Comparison of ENCODE assay signal across 21 cellular contexts in the genomic region with DNA sequence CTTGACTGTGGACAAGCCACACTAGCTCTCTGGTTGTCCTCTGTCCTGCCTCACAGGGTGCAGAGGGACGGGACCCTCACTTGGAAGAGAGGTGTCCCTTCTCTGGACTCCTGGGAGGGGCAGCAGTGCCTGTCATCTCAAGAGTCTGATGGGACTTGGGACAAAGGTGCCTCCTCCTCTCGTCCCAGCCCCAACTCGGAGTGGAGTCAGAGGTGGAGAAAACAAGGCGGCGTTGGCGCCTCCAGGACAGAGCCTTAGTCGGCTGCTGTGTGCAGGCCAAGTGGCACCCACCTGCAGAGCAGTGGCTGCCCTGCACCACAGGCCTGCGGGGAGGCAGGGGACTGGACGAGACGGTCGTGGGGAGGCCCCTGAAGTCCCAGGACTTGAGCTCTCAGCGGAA. TPM values are rescaled to one million over a fixed set of nuclear protein-coding genes. Genes with fewer than 3 reads are reported as not detected.
DNase-seq lines count a peak whose midpoint lies in the region; ATAC-seq, FAIRE-seq and TF ChIP-seq lines count a peak whose summit lies in the region.
"Had no signal": no experiment of that assay in that cellular context is flagged by ENCODE, and none has a peak within 500 bp of the region (broad histone marks: within the 10 kb centered on the region; RNA-seq: fewer than 3 reads in every experiment).

No MANE protein-coding gene starts in this region.

- CTCF ChIA-PET in H1 (lab: Charles Lee; ENCODE audit: partially characterized antibody): interaction anchor here (1.5 to 3.4 kb wide), 4 partner anchors 8 to 409 kb away, joined by 4 to 19 read pairs (median 8); no protein-coding TSS in a partner anchor

- no peak overlapping the region for H3K14ac ChIP-seq in H1 (ENCODE audit: insufficient read length)

- no peaks in the 10 kb centered on the region for H3K9me3 ChIP-seq in H1 (ENCODE audit: insufficient read depth in 2 of 2, low read depth in 1 of 2, low read length in 1 of 2)
- no peaks in the 10 kb centered on the region for H3K9me3 ChIP-seq in psoas muscle

- no peak overlapping the region for H2BK20ac ChIP-seq in H1 (ENCODE audit: low read length)

- no peak overlapping the region for H3K23ac ChIP-seq in H1 (ENCODE audit: insufficient read length)

- H4K20me1 ChIP-seq in H1 (replicated peaks in 1 of 2; ENCODE audit: control insufficient read depth in 1 of 2, insufficient read depth in 2 of 2, low read length in 2 of 2): no peaks in the 10 kb centered on the region

- intact Hi-C loops in Right ventricle myocardium inferior (cut with DNase I) (no loop called here), cardiac septum (cut with DNase I) (no loop called here), psoas muscle (cut with DNase I) (no loop called here)

- no peak overlapping the region for H3K18ac ChIP-seq in H1 (ENCODE audit: extremely low read depth, low read length)

- H3K79me1 ChIP-seq in H1 (ENCODE audit: low read depth, low read length): no peaks in the 10 kb centered on the region

- no peaks in the 10 kb centered on the region for H3K9me3 Mint-ChIP-seq in glutamatergic neuron (ENCODE audit: unreplicated experiment)
- H3K9me3 Mint-ChIP-seq: CD8-positive, alpha-beta T cell had no signal

- H3K36me3 ChIP-seq in H1 (ENCODE audit: control insufficient read depth in 2 of 4, insufficient read depth in 4 of 4, low read length in 3 of 4): no peaks in the 10 kb centered on the region
- no peaks in the 10 kb centered on the region for H3K36me3 ChIP-seq in psoas muscle (ENCODE audit: insufficient read depth in 1 of 2, low read depth in 1 of 2)

- H3K27me3 Mint-ChIP-seq in glutamatergic neuron (ENCODE audit: unreplicated experiment): peaks cover 6% of the 10 kb centered on the region

- H2AFZ ChIP-seq in H1 (ENCODE audit: low read length): no peak overlapping the region

- DNase-seq in Right ventricle myocardium inferior (ENCODE audit: missing footprints) (peak; percentile 62), cardiac septum (ENCODE audit: low spot score) (no peak), H1 (ENCODE audit: low read depth in 1 of 2, low spot score in 2 of 2) (no peak), psoas muscle (peak in 1 of 2 donors; percentile 46), NCI-H2107 treated with DMSO at 0.1 percent for 48 hours (lab: John Stamatoyannopoulos, UW; ENCODE audit: unreplicated experiment) (no peak), glutamatergic neuron (no peak), medulla oblongata (ENCODE audit: extremely low spot score) (no peak)
- DNase-seq in activated CD4-positive, alpha-beta T cell treated with anti-CD3 and anti-CD28 coated beads for 4 hours: no peak
- DNase-seq: CD8-positive, alpha-beta T cell; COR-L47; DMS153; DMS79 treated with DMSO at 0.1 percent for 48 hours; EL had no signal

- no peak overlapping the region for H3K4me2 ChIP-seq in H1 (ENCODE audit: insufficient read depth in 1 of 2, low read depth in 2 of 2, low read length in 2 of 2)

- TF ChIP-seq EP300 in H1 (IDR thresholded peaks at IDR 0.05; ENCODE audit: borderline replicate concordance in 1 of 2, low read depth in 2 of 2, low read length in 2 of 2): no peak

- no peak overlapping the region for H3K27ac Mint-ChIP-seq in glutamatergic neuron (ENCODE audit: unreplicated experiment)
- H3K27ac Mint-ChIP-seq: CD14-positive monocyte; CD8-positive, alpha-beta T cell had no signal

- H3K4me1 ChIP-seq in H1 (replicated peaks in 1 of 4; ENCODE audit: control insufficient read depth in 3 of 4, insufficient read depth in 4 of 4, low read length in 3 of 4) (no peaks in the 10 kb centered on the region; a peak in 1 of 7 replicates), psoas muscle (peaks cover 19% of the 10 kb centered on the region)

- no peak for TF ChIP-seq POLR2A in H1 (IDR thresholded peaks at IDR 0.05; ENCODE audit: control extremely low read depth in 1 of 2, low read depth in 2 of 2, low read length in 2 of 2)

- H3K79me2 ChIP-seq in H1 (ENCODE audit: control insufficient read depth in 1 of 2, insufficient read depth in 2 of 2, low read length in 2 of 2): no peaks in the 10 kb centered on the region

- H2BK120ac ChIP-seq in H1 (replicated peaks; ENCODE audit: low read depth, low read length): no peak overlapping the region

- no peaks in the 10 kb centered on the region for H3K36me3 Mint-ChIP-seq in glutamatergic neuron (ENCODE audit: unreplicated experiment)
- H3K36me3 Mint-ChIP-seq: CD14-positive monocyte; CD8-positive, alpha-beta T cell had no signal

- TF ChIP-seq RAD21 in H1 (IDR thresholded peaks at IDR 0.05 in 1 of 2, conservative IDR thresholded peaks at IDR 0.05 in 1 of 2; ENCODE audit: low read depth in 2 of 2, low read length in 2 of 2): no peak

- ATAC-seq in Right ventricle myocardium inferior (no peak), psoas muscle (no peak)
- ATAC-seq: CD8-positive, alpha-beta T cell had no signal

- H4K8ac ChIP-seq in H1 (ENCODE audit: extremely low read depth, insufficient read depth, low read length): no peak overlapping the region

- H3K56ac ChIP-seq in H1 (replicated peaks; ENCODE audit: insufficient read length, low read depth, low read length): no peak overlapping the region

- 0 out of 2 replicates have a peak overlapping the region, but pooled peaks have one; percentile 17 for H2AK5ac ChIP-seq in H1 (ENCODE audit: low read depth, low read length)

- H4K5ac ChIP-seq in H1 (ENCODE audit: insufficient read length, low read depth, low read length): no peak overlapping the region

- no peak for TF ChIP-seq CTCF in H1 (IDR thresholded peaks at IDR 0.05; ENCODE audit: control extremely low read depth in 1 of 3, insufficient read depth in 1 of 3, low read depth in 1 of 3, low read length in 3 of 3)
- TF ChIP-seq CTCF in psoas muscle (IDR thresholded peaks at IDR 0.05): no peak
- no peak for TF ChIP-seq CTCF in glutamatergic neuron (IDR thresholded peaks at IDR 0.05; ENCODE audit: partially characterized antibody, unreplicated experiment)

- H3K23me2 ChIP-seq in H1 (ENCODE audit: low read depth, low read length): no peaks in the 10 kb centered on the region; the same call in 1 of the 2 replicates

- no peak overlapping the region for H2BK5ac ChIP-seq in H1 (ENCODE audit: low read depth, low read length)

- H2BK12ac ChIP-seq in H1 (ENCODE audit: low read depth, low read length): no peak overlapping the region

- peaks cover 3% of the 10 kb centered on the region for H3K4me1 Mint-ChIP-seq in glutamatergic neuron (ENCODE audit: low read depth, unreplicated experiment)

- H3K4me3 ChIP-seq in H1 (ENCODE audit: extremely low read depth in 1 of 4, insufficient read depth in 2 of 4, low read depth in 3 of 4, low read length in 4 of 4) (no peak overlapping the region), psoas muscle (no peak overlapping the region)

- no peak overlapping the region for H3K27ac ChIP-seq in H1 (ENCODE audit: low read depth, low read length)
- H3K27ac ChIP-seq in psoas muscle: peak overlapping the region; percentile 30
- H3K27ac ChIP-seq: 22Rv1 had no signal

- no peak overlapping the region for H3K4ac ChIP-seq in H1 (replicated peaks; ENCODE audit: insufficient read length, low read depth, low read length)

- no peak overlapping the region for H4K91ac ChIP-seq in H1 (replicated peaks; ENCODE audit: insufficient read length, low read length)

- POLR2A ChIA-PET in H1 (lab: Charles Lee; ENCODE audit: partially characterized antibody): interaction anchor here (1.1 to 1.2 kb wide), 2 partner anchors 9 to 10 kb away, joined by 4 to 6 read pairs; partner anchors contain the start of gene SEC13

- 81% methylated on average over 12 of the region's 12 CpGs; no CpG with 5 or more reads in 1 of the 2 experiments for WGBS in H1 (ENCODE audit: extremely low coverage in 1 of 2, insufficient coverage in 1 of 2, insufficient read length in 1 of 2, insufficient replicate concordance in 2 of 2, low coverage in 1 of 2, low lambda C conversion rate in 2 of 2, missing lambda C conversion rate in 1 of 2), 2 experiments
- WGBS in psoas muscle, 3 donors: 77 to 84% (median 83%) methylated on average over 12 of the region's 12 CpGs

- H2BK15ac ChIP-seq in H1 (ENCODE audit: low read length): 0 out of 2 replicates have a peak overlapping the region, but pooled peaks have one; percentile 88

- no peak overlapping the region for H3K9ac ChIP-seq in H1 (replicated peaks in 1 of 4; ENCODE audit: extremely low read depth in 1 of 4, low read depth in 3 of 4, low read length in 3 of 4)

- FAIRE-seq in H1 (lab: Jason Lieb, UNC): no peak
- FAIRE-seq: D721Med, G401.6, GM12891 had no signal

- H3K27me3 ChIP-seq in H1 (replicated peaks in 1 of 4; ENCODE audit: control insufficient read depth in 3 of 4, extremely low read depth in 1 of 4, insufficient read depth in 3 of 4, low read length in 3 of 4) (peaks cover 0 to 4% (median 1%) of the 10 kb centered on the region in 4 experiments; a peak in 3 of 7 replicates), psoas muscle (ENCODE audit: insufficient read depth in 3 of 3, low read length in 2 of 3) (no peaks in the 10 kb centered on the region)

- no peak overlapping the region for H3K4me3 Mint-ChIP-seq in glutamatergic neuron (ENCODE audit: unreplicated experiment)
- H3K4me3 Mint-ChIP-seq: CD14-positive monocyte; CD8-positive, alpha-beta T cell had no signal

RNA-seq across cellular contexts. Expression of gene SEC13, which starts 9.4 kb away (rescaled TPM):
- total RNA-seq in Right ventricle myocardium inferior: 52.4 TPM
- total RNA-seq in cardiac septum: 59.2 TPM
- total RNA-seq in H1 (2021; fragmentation: NEBNext Ultra II Directional; extraction: Animal tissue kit (Norgen Biotek cat#: 25700)): 131 and 136 TPM in 2 replicates
- polyA plus RNA-seq in H1 (2011; rRNA removed): 115 and 124 TPM in 2 replicates
- 155 TPM for polyA plus RNA-seq in H1 (2011; cell fraction: cytosol; rRNA removed)
- 166 TPM for polyA plus RNA-seq in H1 (2011; cell fraction: nucleus; rRNA removed)
- 123 to 167 TPM (median 161 TPM) in 4 replicates for polyA plus RNA-seq in H1 (2012, experiment 1 of 2)
- polyA plus RNA-seq in H1 (2012, experiment 2 of 2): 77.7 TPM
- 92.4 TPM for polyA plus RNA-seq in H1 (2013, experiment 1 of 2)
- 92.3 TPM for polyA plus RNA-seq in H1 (2013, experiment 2 of 2)
- 165 and 212 TPM in 2 replicates for polyA minus RNA-seq in H1 (2011; rRNA and poly(A)+ RNA removed)
- polyA minus RNA-seq in H1 (2011; cell fraction: cytosol; rRNA and poly(A)+ RNA removed): 100.0 TPM
- 119 TPM for polyA minus RNA-seq in H1 (2011; cell fraction: nucleus; rRNA and poly(A)+ RNA removed)
- total RNA-seq in psoas muscle: 10 to 100 TPM; 56.3 to 95.5 (median 83.0) TPM
- polyA plus RNA-seq in psoas muscle: 100 to 1,000 TPM; 118 to 200 (median 181) TPM
- 109 TPM for total RNA-seq in glutamatergic neuron (ENCODE audit: unreplicated experiment)

RNA-seq across cellular contexts. Expression of gene GHRL, which starts 37.6 kb away (rescaled TPM):
- total RNA-seq in Right ventricle myocardium inferior: 0.30 TPM
- 0.48 TPM for total RNA-seq in cardiac septum
- 0.35 TPM in 1 of 2 replicates, not detected in the other for total RNA-seq in H1 (2021; fragmentation: NEBNext Ultra II Directional; extraction: Animal tissue kit (Norgen Biotek cat#: 25700))
- 0.06 and 0.32 TPM in 2 replicates for polyA plus RNA-seq in H1 (2011; rRNA removed)
- 0.13 TPM for polyA plus RNA-seq in H1 (2011; cell fraction: cytosol; rRNA removed)
- 0.57 TPM for polyA plus RNA-seq in H1 (2011; cell fraction: nucleus; rRNA removed)
- 0.23 to 0.87 TPM (median 0.50 TPM) in 3 of 4 replicates, not detected in the other for polyA plus RNA-seq in H1 (2012, experiment 1 of 2)
- not detected for polyA plus RNA-seq in H1 (2012, experiment 2 of 2)
- polyA plus RNA-seq in H1 (2013, experiment 1 of 2): 0.14 TPM
- polyA plus RNA-seq in H1 (2013, experiment 2 of 2): 0.26 TPM
- polyA minus RNA-seq in H1 (2011; rRNA and poly(A)+ RNA removed): 0.29 and 0.57 TPM in 2 replicates
- polyA minus RNA-seq in H1 (2011; cell fraction: cytosol; rRNA and poly(A)+ RNA removed): not detected
- 1.00 TPM for polyA minus RNA-seq in H1 (2011; cell fraction: nucleus; rRNA and poly(A)+ RNA removed)
- under 1 TPM in 1 of 4 donors, not detected in 3; 0.88 TPM for total RNA-seq in psoas muscle
- polyA plus RNA-seq in psoas muscle: under 1 TPM in 2 of 3 donors, not detected in 1; 0.16 to 0.18 TPM
- 0.64 TPM for total RNA-seq in glutamatergic neuron (ENCODE audit: unreplicated experiment)
- total RNA-seq: H4, HT-29 had no signal
- polyA plus RNA-seq: BJ had no signal
